ENCODE assay signal across 9 cellular contexts in genomic region chr18:23337599-23338444, GRCh38.
DNase-seq lines count a peak whose midpoint lies in the region; ATAC-seq lines count a peak whose summit lies in the region.
"Had no signal": no experiment of that assay in that cellular context is flagged by ENCODE, and none has a peak within 500 bp of the region (broad histone marks: within the 10 kb centered on the region; RNA-seq: fewer than 3 reads in every experiment).

No MANE protein-coding gene starts in this region.

- peak; percentile 26 for DNase-seq in DMS79 treated with DMSO at 0.1 percent for 48 hours (lab: John Stamatoyannopoulos, UW)
- peak; percentile 61 for DNase-seq in M059J (ENCODE audit: low read depth)
- peak; percentile 10 for DNase-seq in SW480 (ENCODE audit: low spot score)
- peak; percentile 46 for DNase-seq in kidney tubule cell (ENCODE audit: low spot score)
- DNase-seq in sciatic nerve (ENCODE audit: low spot score) = no peak
- no peak for DNase-seq in NOMO-1 treated with dmso at 0.1 percent for 144 hours (lab: John Stamatoyannopoulos, UW; ENCODE audit: unreplicated experiment)
- DNase-seq: activated effector memory CD4-positive, alpha-beta T cell treated with anti-CD3 and anti-CD28 coated beads, Interleukin-2, amount 50 U/mL, for 16 hours had no signal

- intact Hi-C loops in sciatic nerve (cut with DNase I) = no loop called here

- ATAC-seq in GM19452 (IDR thresholded peaks at IDR 0.05; ENCODE audit: unreplicated experiment) (no peak), sciatic nerve (no peak), HG03565 (IDR thresholded peaks at IDR 0.05; ENCODE audit: unreplicated experiment) (no peak)

Comparison
In these comparisons a context has a peak if more than half of its experiments do, and no peak if none do; other contexts are left out.
1. DNase-seq: peak in DMS79 treated with DMSO at 0.1 percent for 48 hours (single experiment), M059J (single experiment), SW480 (single experiment) and kidney tubule cell (single experiment); none in sciatic nerve (single experiment) and NOMO-1 treated with dmso at 0.1 percent for 144 hours (single experiment).